Comparison of ENCODE assay signal across 20 cellular contexts in genomic region chr13:71316964-71317363, GRCh38.
DNase-seq lines count a peak whose midpoint lies in the region; TF ChIP-seq lines count a peak whose summit lies in the region.
"Had no signal": no experiment of that assay in that cellular context is flagged by ENCODE, and none has a peak within 500 bp of the region (broad histone marks: within the 10 kb centered on the region; RNA-seq: fewer than 3 reads in every experiment).

No MANE protein-coding gene starts in this region.

- in situ Hi-C loops in GM13976 (cut with MboI; ENCODE audit: low sequenced_read_pairs, unreplicated experiment), result no loop called here

- H4K20me1 ChIP-seq in neural cell (ENCODE audit: insufficient read depth), result no peaks in the 10 kb centered on the region

- TF ChIP-seq CTCF in neural cell (IDR thresholded peaks at IDR 0.05; ENCODE audit: poor library complexity, severe bottlenecking) (no peak), GM13976 (IDR thresholded peaks at IDR 0.05; ENCODE audit: borderline replicate concordance, control extremely low read depth, extremely low read depth, insufficient read depth, missing control alignments) (no peak)

- H3K36me3 ChIP-seq in neural cell (ENCODE audit: insufficient read depth, low read length), result no peaks in the 10 kb centered on the region
- H3K36me3 ChIP-seq: transverse colon had no signal

- H3K27ac ChIP-seq in neural cell (ENCODE audit: low read length), result no peak overlapping the region
- H3K27ac ChIP-seq: A549, transverse colon had no signal

- H2AFZ ChIP-seq in neural cell (ENCODE audit: low read depth, low read length), result no peak overlapping the region

- DNase-seq in NCI-H1092 treated with DMSO at 0.1 percent for 48 hours (lab: John Stamatoyannopoulos, UW), result peak; percentile 56
- DNase-seq in NCI-H1092 (lab: John Stamatoyannopoulos, UW), result no peak
- peak; percentile 52 for DNase-seq in NCI-H146 treated with DMSO at 0.1 percent for 48 hours (lab: John Stamatoyannopoulos, UW; ENCODE audit: unreplicated experiment)
- peak; percentile 31 for DNase-seq in OCI-M1 (lab: John Stamatoyannopoulos, UW)
- DNase-seq in activated T-cell treated with anti-CD3 and anti-CD28 coated beads, Interleukin-2, amount 50 U/mL, for 24 hours, result no peak
- DNase-seq in GM13976 (ENCODE audit: low spot score), result no peak
- DNase-seq in erythroblast (lab: John Stamatoyannopoulos, UW), result no peak
- DNase-seq: activated CD4-positive, alpha-beta T cell treated with anti-CD3 and anti-CD28 coated beads, Interleukin-2, amount 10 ng/mL, durations not matched to agents 24 days and 14 days; activated CD8-positive, alpha-beta memory T cell treated with anti-CD3 and anti-CD28 coated beads, Interleukin-2, amount 50 U/mL, for 48 hours; activated naive CD4-positive, alpha-beta T cell treated with anti-CD3 and anti-CD28 coated beads, Interleukin-2, amount 10 ng/mL, durations not matched to agents 7 days and 5 days; C1 segment of cervical spinal cord; foreskin melanocyte; KG1; left ventricle myocardium superior; NCI-H2029 treated with DMSO at 0.1 percent for 48 hours; stimulated activated CD4-positive, alpha-beta T cell treated with anti-CD3 and anti-CD28 coated beads, Interleukin-15, amount 100 ng/mL, for 24 hours; stimulated activated naive CD4-positive, alpha-beta T cell; transverse colon had no signal

- no peaks in the 10 kb centered on the region for H3K9me3 Mint-ChIP-seq in activated T-cell treated with anti-CD3 and anti-CD28 coated beads, Interleukin-2, amount 50 U/mL, for 24 hours
- H3K9me3 Mint-ChIP-seq: activated CD4-positive, alpha-beta T cell treated with anti-CD3 and anti-CD28 coated beads, Interleukin-2, amount 10 ng/mL, durations not matched to agents 24 days and 14 days; activated naive CD4-positive, alpha-beta T cell treated with anti-CD3 and anti-CD28 coated beads, Interleukin-2, amount 10 ng/mL, durations not matched to agents 7 days and 5 days had no signal

- no peaks in the 10 kb centered on the region for H3K27me3 Mint-ChIP-seq in activated T-cell treated with anti-CD3 and anti-CD28 coated beads, Interleukin-2, amount 50 U/mL, for 24 hours
- H3K27me3 Mint-ChIP-seq: activated CD4-positive, alpha-beta T cell treated with anti-CD3 and anti-CD28 coated beads, Interleukin-2, amount 10 ng/mL, durations not matched to agents 24 days and 14 days; activated naive CD4-positive, alpha-beta T cell treated with anti-CD3 and anti-CD28 coated beads, Interleukin-2, amount 10 ng/mL, durations not matched to agents 7 days and 5 days had no signal

- TF ChIP-seq RAD21 in neural cell (conservative IDR thresholded peaks at IDR 0.05), result peak; percentile 27

- no peak for TF ChIP-seq POLR2A in erythroblast (IDR thresholded peaks at IDR 0.05; ENCODE audit: low read length)

- no peak overlapping the region for H3K4me2 ChIP-seq in neural cell (ENCODE audit: low read length)
- H3K4me2 ChIP-seq: A549 had no signal

- no peaks in the 10 kb centered on the region for H3K27me3 ChIP-seq in neural cell (ENCODE audit: insufficient read depth, low read depth, low read length)
- H3K27me3 ChIP-seq: transverse colon had no signal

- H3K4me3 ChIP-seq in neural cell (ENCODE audit: low read length), result no peak overlapping the region
- H3K4me3 ChIP-seq: A549, transverse colon had no signal

- peak; percentile 88 for TF ChIP-seq EP300 in neural cell (conservative IDR thresholded peaks at IDR 0.05; ENCODE audit: poor library complexity, severe bottlenecking)

- no peak overlapping the region for H3K4me3 Mint-ChIP-seq in activated T-cell treated with anti-CD3 and anti-CD28 coated beads, Interleukin-2, amount 50 U/mL, for 24 hours
- H3K4me3 Mint-ChIP-seq: activated CD4-positive, alpha-beta T cell treated with anti-CD3 and anti-CD28 coated beads, Interleukin-2, amount 10 ng/mL, durations not matched to agents 24 days and 14 days; activated naive CD4-positive, alpha-beta T cell treated with anti-CD3 and anti-CD28 coated beads, Interleukin-2, amount 10 ng/mL, durations not matched to agents 7 days and 5 days had no signal

- H3K9me2 ChIP-seq in neural cell (ENCODE audit: insufficient read depth, low read length), result no peaks in the 10 kb centered on the region

- no peaks in the 10 kb centered on the region for H3K79me2 ChIP-seq in neural cell (replicated peaks; ENCODE audit: insufficient read depth, low read length)

- no peaks in the 10 kb centered on the region for H3K4me1 Mint-ChIP-seq in activated T-cell treated with anti-CD3 and anti-CD28 coated beads, Interleukin-2, amount 50 U/mL, for 24 hours (ENCODE audit: low read depth)
- H3K4me1 Mint-ChIP-seq: activated CD4-positive, alpha-beta T cell treated with anti-CD3 and anti-CD28 coated beads, Interleukin-2, amount 10 ng/mL, durations not matched to agents 24 days and 14 days; activated naive CD4-positive, alpha-beta T cell treated with anti-CD3 and anti-CD28 coated beads, Interleukin-2, amount 10 ng/mL, durations not matched to agents 7 days and 5 days had no signal

- H3F3A ChIP-seq in neural cell (ENCODE audit: insufficient read depth, low read length, poor library complexity, severe bottlenecking), result no peaks in the 10 kb centered on the region

- H3K27ac Mint-ChIP-seq in activated T-cell treated with anti-CD3 and anti-CD28 coated beads, Interleukin-2, amount 50 U/mL, for 24 hours, result no peak overlapping the region
- H3K27ac Mint-ChIP-seq: activated CD4-positive, alpha-beta T cell treated with anti-CD3 and anti-CD28 coated beads, Interleukin-2, amount 10 ng/mL, durations not matched to agents 24 days and 14 days; activated naive CD4-positive, alpha-beta T cell treated with anti-CD3 and anti-CD28 coated beads, Interleukin-2, amount 10 ng/mL, durations not matched to agents 7 days and 5 days had no signal

- H3K9me3 ChIP-seq in neural cell (ENCODE audit: low read length), result peaks cover 3% of the 10 kb centered on the region
- H3K9me3 ChIP-seq: A549, transverse colon had no signal

- H3K9ac ChIP-seq in neural cell (ENCODE audit: low read length), result no peak overlapping the region

- no peaks in the 10 kb centered on the region for H3K36me3 Mint-ChIP-seq in activated T-cell treated with anti-CD3 and anti-CD28 coated beads, Interleukin-2, amount 50 U/mL, for 24 hours (ENCODE audit: low read depth)
- H3K36me3 Mint-ChIP-seq: activated naive CD4-positive, alpha-beta T cell treated with anti-CD3 and anti-CD28 coated beads, Interleukin-2, amount 10 ng/mL, durations not matched to agents 7 days and 5 days had no signal

TF ChIP-seq in neural cell, 6 proteins besides CTCF, POLR2A, EP300 and RAD21:
- TF ChIP-seq TAF1 (IDR thresholded peaks at IDR 0.05; ENCODE audit: low read depth) (no peak), POLR2AphosphoS5 (IDR thresholded peaks at IDR 0.05) (peak; percentile 75), SMC3 (conservative IDR thresholded peaks at IDR 0.05; ENCODE audit: poor library complexity) (no peak), MXI1 (conservative IDR thresholded peaks at IDR 0.05; ENCODE audit: poor library complexity, severe bottlenecking) (no peak), REST (IDR thresholded peaks at IDR 0.05; ENCODE audit: borderline replicate concordance) (no peak), EZH2 (IDR thresholded peaks at IDR 0.05; ENCODE audit: borderline replicate concordance, insufficient read depth, low read length, poor library complexity, severe bottlenecking) (no peak)

Comparison
In these comparisons a context has a peak if more than half of its experiments do, and no peak if none do; other contexts are left out.
1. DNase-seq: peak in NCI-H1092 treated with DMSO at 0.1 percent for 48 hours (single experiment), NCI-H146 treated with DMSO at 0.1 percent for 48 hours (single experiment) and OCI-M1 (single experiment); none in NCI-H1092 (single experiment), activated T-cell treated with anti-CD3 and anti-CD28 coated beads, Interleukin-2, amount 50 U/mL, for 24 hours (single experiment), GM13976 (single experiment) and erythroblast (0 of 2).